1 cellular context compared by ENCODE assay signal in the genomic region with DNA sequence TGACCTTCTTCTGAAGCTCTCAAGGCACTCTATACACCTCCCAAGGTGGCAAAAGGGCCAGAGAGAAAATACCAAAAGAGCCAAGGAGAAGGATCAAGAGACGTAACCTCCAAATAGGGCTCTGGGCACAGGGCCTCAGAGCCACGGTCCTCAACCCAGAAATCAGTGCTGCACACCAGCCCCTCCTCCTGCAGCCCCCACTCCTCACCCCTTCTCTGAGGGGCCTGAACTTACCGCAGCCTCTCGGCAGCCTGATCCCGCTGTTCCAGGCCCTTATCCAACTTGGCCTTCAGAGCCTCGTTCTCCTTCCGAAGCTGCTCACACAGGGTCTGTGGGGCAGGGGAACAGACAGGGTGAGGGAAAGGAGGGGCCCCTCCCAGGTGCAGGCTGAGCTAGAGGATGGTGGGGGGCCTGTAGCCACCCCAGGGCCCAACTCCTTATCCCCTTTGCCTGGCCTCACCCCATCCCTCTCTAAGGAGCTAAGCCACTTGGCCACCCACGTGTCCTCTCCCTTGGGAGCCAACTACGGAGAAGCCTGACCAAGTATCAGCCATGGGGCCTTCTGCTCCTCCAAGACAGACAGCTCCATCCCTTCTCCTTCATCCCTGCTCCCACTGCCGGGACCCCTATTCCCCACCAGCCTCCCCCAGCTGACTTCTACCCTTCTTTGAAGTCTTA.
TF ChIP-seq lines count a peak whose summit lies in the region.

No MANE protein-coding gene starts in this region.

TF ChIP-seq in GM23338, 12 proteins besides CTCF, POLR2A, EP300 and RAD21 (continued from another document):
- TF ChIP-seq, protein P1, sequence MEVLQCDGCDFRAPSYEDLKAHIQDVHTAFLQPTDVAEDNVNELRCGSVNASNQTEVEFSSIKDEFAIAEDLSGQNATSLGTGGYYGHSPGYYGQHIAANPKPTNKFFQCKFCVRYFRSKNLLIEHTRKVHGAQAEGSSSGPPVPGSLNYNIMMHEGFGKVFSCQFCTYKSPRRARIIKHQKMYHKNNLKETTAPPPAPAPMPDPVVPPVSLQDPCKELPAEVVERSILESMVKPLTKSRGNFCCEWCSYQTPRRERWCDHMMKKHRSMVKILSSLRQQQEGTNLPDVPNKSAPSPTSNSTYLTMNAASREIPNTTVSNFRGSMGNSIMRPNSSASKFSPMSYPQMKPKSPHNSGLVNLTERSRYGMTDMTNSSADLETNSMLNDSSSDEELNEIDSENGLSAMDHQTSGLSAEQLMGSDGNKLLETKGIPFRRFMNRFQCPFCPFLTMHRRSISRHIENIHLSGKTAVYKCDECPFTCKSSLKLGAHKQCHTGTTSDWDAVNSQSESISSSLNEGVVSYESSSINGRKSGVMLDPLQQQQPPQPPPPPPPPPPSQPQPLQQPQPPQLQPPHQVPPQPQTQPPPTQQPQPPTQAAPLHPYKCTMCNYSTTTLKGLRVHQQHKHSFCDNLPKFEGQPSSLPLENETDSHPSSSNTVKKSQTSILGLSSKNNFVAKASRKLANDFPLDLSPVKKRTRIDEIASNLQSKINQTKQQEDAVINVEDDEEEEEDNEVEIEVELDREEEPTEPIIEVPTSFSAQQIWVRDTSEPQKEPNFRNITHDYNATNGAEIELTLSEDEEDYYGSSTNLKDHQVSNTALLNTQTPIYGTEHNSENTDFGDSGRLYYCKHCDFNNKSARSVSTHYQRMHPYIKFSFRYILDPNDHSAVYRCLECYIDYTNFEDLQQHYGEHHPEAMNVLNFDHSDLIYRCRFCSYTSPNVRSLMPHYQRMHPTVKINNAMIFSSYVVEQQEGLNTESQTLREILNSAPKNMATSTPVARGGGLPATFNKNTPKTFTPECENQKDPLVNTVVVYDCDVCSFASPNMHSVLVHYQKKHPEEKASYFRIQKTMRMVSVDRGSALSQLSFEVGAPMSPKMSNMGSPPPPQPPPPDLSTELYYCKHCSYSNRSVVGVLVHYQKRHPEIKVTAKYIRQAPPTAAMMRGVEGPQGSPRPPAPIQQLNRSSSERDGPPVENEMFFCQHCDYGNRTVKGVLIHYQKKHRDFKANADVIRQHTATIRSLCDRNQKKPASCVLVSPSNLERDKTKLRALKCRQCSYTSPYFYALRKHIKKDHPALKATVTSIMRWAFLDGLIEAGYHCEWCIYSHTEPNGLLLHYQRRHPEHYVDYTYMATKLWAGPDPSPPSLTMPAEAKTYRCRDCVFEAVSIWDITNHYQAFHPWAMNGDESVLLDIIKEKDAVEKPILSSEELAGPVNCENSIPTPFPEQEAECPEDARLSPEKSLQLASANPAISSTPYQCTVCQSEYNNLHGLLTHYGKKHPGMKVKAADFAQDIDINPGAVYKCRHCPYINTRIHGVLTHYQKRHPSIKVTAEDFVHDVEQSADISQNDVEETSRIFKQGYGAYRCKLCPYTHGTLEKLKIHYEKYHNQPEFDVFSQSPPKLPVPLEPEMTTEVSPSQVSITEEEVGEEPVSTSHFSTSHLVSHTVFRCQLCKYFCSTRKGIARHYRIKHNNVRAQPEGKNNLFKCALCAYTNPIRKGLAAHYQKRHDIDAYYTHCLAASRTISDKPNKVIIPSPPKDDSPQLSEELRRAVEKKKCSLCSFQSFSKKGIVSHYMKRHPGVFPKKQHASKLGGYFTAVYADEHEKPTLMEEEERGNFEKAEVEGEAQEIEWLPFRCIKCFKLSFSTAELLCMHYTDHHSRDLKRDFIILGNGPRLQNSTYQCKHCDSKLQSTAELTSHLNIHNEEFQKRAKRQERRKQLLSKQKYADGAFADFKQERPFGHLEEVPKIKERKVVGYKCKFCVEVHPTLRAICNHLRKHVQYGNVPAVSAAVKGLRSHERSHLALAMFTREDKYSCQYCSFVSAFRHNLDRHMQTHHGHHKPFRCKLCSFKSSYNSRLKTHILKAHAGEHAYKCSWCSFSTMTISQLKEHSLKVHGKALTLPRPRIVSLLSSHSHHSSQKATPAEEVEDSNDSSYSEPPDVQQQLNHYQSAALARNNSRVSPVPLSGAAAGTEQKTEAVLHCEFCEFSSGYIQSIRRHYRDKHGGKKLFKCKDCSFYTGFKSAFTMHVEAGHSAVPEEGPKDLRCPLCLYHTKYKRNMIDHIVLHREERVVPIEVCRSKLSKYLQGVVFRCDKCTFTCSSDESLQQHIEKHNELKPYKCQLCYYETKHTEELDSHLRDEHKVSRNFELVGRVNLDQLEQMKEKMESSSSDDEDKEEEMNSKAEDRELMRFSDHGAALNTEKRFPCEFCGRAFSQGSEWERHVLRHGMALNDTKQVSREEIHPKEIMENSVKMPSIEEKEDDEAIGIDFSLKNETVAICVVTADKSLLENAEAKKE (CRISPR knock-in tag; IDR thresholded peaks at IDR 0.05): no peak
- TF ChIP-seq ZNF114 (CRISPR knock-in tag; IDR thresholded peaks at IDR 0.05) (no peak), JUNB (IDR thresholded peaks at IDR 0.05; ENCODE audit: unreplicated experiment) (no peak), CREB1 (CRISPR knock-in tag; IDR thresholded peaks at IDR 0.05; ENCODE audit: low read depth) (no peak), POLR2AphosphoS5 (IDR thresholded peaks at IDR 0.05; ENCODE audit: low read depth) (no peak)
- TF ChIP-seq, protein P2, sequence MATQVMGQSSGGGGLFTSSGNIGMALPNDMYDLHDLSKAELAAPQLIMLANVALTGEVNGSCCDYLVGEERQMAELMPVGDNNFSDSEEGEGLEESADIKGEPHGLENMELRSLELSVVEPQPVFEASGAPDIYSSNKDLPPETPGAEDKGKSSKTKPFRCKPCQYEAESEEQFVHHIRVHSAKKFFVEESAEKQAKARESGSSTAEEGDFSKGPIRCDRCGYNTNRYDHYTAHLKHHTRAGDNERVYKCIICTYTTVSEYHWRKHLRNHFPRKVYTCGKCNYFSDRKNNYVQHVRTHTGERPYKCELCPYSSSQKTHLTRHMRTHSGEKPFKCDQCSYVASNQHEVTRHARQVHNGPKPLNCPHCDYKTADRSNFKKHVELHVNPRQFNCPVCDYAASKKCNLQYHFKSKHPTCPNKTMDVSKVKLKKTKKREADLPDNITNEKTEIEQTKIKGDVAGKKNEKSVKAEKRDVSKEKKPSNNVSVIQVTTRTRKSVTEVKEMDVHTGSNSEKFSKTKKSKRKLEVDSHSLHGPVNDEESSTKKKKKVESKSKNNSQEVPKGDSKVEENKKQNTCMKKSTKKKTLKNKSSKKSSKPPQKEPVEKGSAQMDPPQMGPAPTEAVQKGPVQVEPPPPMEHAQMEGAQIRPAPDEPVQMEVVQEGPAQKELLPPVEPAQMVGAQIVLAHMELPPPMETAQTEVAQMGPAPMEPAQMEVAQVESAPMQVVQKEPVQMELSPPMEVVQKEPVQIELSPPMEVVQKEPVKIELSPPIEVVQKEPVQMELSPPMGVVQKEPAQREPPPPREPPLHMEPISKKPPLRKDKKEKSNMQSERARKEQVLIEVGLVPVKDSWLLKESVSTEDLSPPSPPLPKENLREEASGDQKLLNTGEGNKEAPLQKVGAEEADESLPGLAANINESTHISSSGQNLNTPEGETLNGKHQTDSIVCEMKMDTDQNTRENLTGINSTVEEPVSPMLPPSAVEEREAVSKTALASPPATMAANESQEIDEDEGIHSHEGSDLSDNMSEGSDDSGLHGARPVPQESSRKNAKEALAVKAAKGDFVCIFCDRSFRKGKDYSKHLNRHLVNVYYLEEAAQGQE (IDR thresholded peaks at IDR 0.05; ENCODE audit: unreplicated experiment): no peak
